In genomic region chr1:116116040-116116439, GRCh38 we compare ENCODE assay signal across 16 cellular contexts. TPM values are rescaled to one million over a fixed set of nuclear protein-coding genes. Genes with fewer than 3 reads are reported as not detected.
"Had no signal": no experiment of that assay in that cellular context is flagged by ENCODE, and none has a peak within 500 bp of the region (broad histone marks: within the 10 kb centered on the region; RNA-seq: fewer than 3 reads in every experiment).

No MANE protein-coding gene starts in this region.

- H3K9me3 ChIP-seq: heart left ventricle, lower lobe of right lung, pancreas, thoracic aorta had no signal

- H3K4me1 Mint-ChIP-seq: activated CD4-positive, alpha-beta T cell treated with anti-CD3 and anti-CD28 coated beads, Interleukin-2, amount 10 ng/mL, durations not matched to agents 7 days and 5 days; naive B cell had no signal

- H3K36me3 Mint-ChIP-seq: activated naive CD8-positive, alpha-beta T cell treated with anti-CD3 and anti-CD28 coated beads for 36 hours; naive B cell had no signal

- H3K27ac ChIP-seq: heart left ventricle, lower lobe of right lung, pancreas, thoracic aorta had no signal

- H3K4me1 ChIP-seq: pancreas had no signal

- DNase-seq: activated CD4-positive, alpha-beta T cell treated with anti-CD3 and anti-CD28 coated beads, Interleukin-2, amount 10 ng/mL, durations not matched to agents 7 days and 5 days; activated CD4-positive, CD25-positive, alpha-beta regulatory T cell; activated CD8-positive, alpha-beta memory T cell treated with anti-CD3 and anti-CD28 coated beads for 24 hours; activated naive CD8-positive, alpha-beta T cell treated with anti-CD3 and anti-CD28 coated beads for 36 hours; aorta; heart left ventricle; left colon; lower lobe of right lung; naive B cell; pancreas; stimulated activated CD4-positive, alpha-beta T cell treated with anti-CD3 and anti-CD28 coated beads, Interleukin-12 subunit alpha, Interleukin-12 subunit beta, amount 100 ng/mL, for 4 hours; stimulated activated CD4-positive, alpha-beta T cell treated with anti-CD3 and anti-CD28 coated beads, Interleukin-2, amount 100 ng/mL, for 24 hours had no signal

- H3K4me3 ChIP-seq: heart left ventricle, lower lobe of right lung, pancreas, thoracic aorta had no signal

- H3K4me3 Mint-ChIP-seq: activated CD4-positive, alpha-beta T cell treated with anti-CD3 and anti-CD28 coated beads, Interleukin-2, amount 10 ng/mL, durations not matched to agents 7 days and 5 days; activated naive CD8-positive, alpha-beta T cell treated with anti-CD3 and anti-CD28 coated beads for 36 hours; activated T-helper 1 cell treated with anti-CD3 and anti-CD28 coated beads, Interleukin-12 subunit alpha, Interleukin-12 subunit beta, Interleukin-2, Interleukin-4 antibody, amounts not matched to agents 30 ng/mL and 10 ng/mL and 1 ng/mL, durations not matched to agents 14 hours and 24 hours and 36 hours; naive B cell; T-helper 2 cell treated with Interferon-gamma antibody and Interleukin-4, amounts not matched to agents 5 μg/mL and 100 μg/mL, for 36 hours had no signal

- H3K9me3 Mint-ChIP-seq: activated CD4-positive, alpha-beta T cell treated with anti-CD3 and anti-CD28 coated beads, Interleukin-2, amount 10 ng/mL, durations not matched to agents 7 days and 5 days; activated naive CD8-positive, alpha-beta T cell treated with anti-CD3 and anti-CD28 coated beads for 36 hours; activated T-helper 1 cell treated with anti-CD3 and anti-CD28 coated beads, Interleukin-12 subunit alpha, Interleukin-12 subunit beta, Interleukin-2, Interleukin-4 antibody, amounts not matched to agents 30 ng/mL and 10 ng/mL and 1 ng/mL, durations not matched to agents 14 hours and 24 hours and 36 hours; T-helper 2 cell treated with Interferon-gamma antibody and Interleukin-4, amounts not matched to agents 5 μg/mL and 100 μg/mL, for 36 hours had no signal

- H3K36me3 ChIP-seq: heart left ventricle, lower lobe of right lung, pancreas, thoracic aorta had no signal

- H3K27me3 ChIP-seq: heart left ventricle, pancreas had no signal

- H3K27ac Mint-ChIP-seq: activated CD4-positive, alpha-beta T cell treated with anti-CD3 and anti-CD28 coated beads, Interleukin-2, amount 10 ng/mL, durations not matched to agents 7 days and 5 days; activated naive CD8-positive, alpha-beta T cell treated with anti-CD3 and anti-CD28 coated beads for 36 hours; activated T-helper 1 cell treated with anti-CD3 and anti-CD28 coated beads, Interleukin-12 subunit alpha, Interleukin-12 subunit beta, Interleukin-2, Interleukin-4 antibody, amounts not matched to agents 30 ng/mL and 10 ng/mL and 1 ng/mL, durations not matched to agents 14 hours and 24 hours and 36 hours; naive B cell; T-helper 2 cell treated with Interferon-gamma antibody and Interleukin-4, amounts not matched to agents 5 μg/mL and 100 μg/mL, for 36 hours had no signal

RNA-seq across cellular contexts. Expression of gene MAB21L3, which starts 4.8 kb away (rescaled TPM):
- total RNA-seq: activated CD4-positive, alpha-beta T cell treated with anti-CD3 and anti-CD28 coated beads, Interleukin-2, amount 10 ng/mL, durations not matched to agents 7 days and 5 days; activated T-helper 1 cell treated with anti-CD3 and anti-CD28 coated beads, Interleukin-12 subunit alpha, Interleukin-12 subunit beta, Interleukin-2, Interleukin-4 antibody, amounts not matched to agents 30 ng/mL and 10 ng/mL and 1 ng/mL, durations not matched to agents 14 hours and 24 hours and 36 hours; aorta; sciatic nerve; thoracic aorta had no signal
- polyA plus RNA-seq: pancreas had no signal
